ENCODE assay signal across 8 cellular contexts in the genomic region with DNA sequence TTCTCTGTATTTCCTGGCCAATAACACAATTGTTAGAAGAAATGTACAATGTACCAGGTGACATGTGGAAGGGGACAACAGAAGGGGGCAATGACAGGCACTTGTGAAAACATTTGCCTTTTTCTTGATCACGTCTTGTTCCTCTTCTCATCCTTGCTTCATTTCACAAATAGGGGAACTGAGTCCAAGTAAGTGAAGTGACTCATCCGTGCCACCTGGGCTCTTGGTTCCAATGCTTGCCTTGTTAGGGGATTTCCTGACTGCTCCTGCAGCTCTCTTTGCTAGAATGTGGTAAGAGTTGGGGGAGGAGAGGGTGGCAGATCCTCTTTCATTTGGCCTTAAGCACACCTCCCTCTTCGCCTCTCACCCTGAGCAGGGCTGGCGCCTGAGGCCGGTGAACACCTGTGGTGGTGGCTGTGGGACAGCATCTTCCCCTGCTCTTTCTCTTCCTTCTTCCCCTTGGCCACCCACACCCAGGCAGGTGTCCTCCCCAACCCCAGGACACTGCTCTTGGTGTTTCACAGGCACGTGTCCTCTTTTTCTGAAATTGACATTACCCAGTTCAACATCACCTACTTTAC. TPM values are rescaled to one million over a fixed set of nuclear protein-coding genes. Genes with fewer than 3 reads are reported as not detected.
DNase-seq lines count a peak whose midpoint lies in the region; ATAC-seq, FAIRE-seq and TF ChIP-seq lines count a peak whose summit lies in the region.

No MANE protein-coding gene starts in this region.

- peak; percentile 75 for ATAC-seq in GM19438 (IDR thresholded peaks at IDR 0.05; ENCODE audit: low read depth, unreplicated experiment)
- ATAC-seq in HG03469 (IDR thresholded peaks at IDR 0.05; ENCODE audit: unreplicated experiment): peak; percentile 55

- no peaks in the 10 kb centered on the region for H3K36me3 ChIP-seq in kidney epithelial cell (ENCODE audit: control insufficient read depth, insufficient read depth, low read length)

- TF ChIP-seq POLR2A in H54 (IDR thresholded peaks at IDR 0.05; ENCODE audit: low read depth, low read length): no peak

- DNase-seq in CD1c-positive myeloid dendritic cell (ENCODE audit: extremely low spot score) (peak; percentile 89), kidney epithelial cell (ENCODE audit: low read depth) (peak; percentile 85), OCI-M1 (lab: John Stamatoyannopoulos, UW) (no peak), hippocampal formation (lab: John Stamatoyannopoulos, UW) (no peak), H54 (ENCODE audit: insufficient read length, low spot score) (no peak)
- peak; percentile 46 to 49 for DNase-seq in activated CD4-positive, alpha-beta T cell treated with anti-CD3 and anti-CD28 coated beads for 4 hours

- no peak overlapping the region for H3K4me3 ChIP-seq in kidney epithelial cell (ENCODE audit: low read depth, low read length)

- no peaks in the 10 kb centered on the region for H3K27me3 ChIP-seq in kidney epithelial cell (ENCODE audit: control insufficient read depth, insufficient read depth, low read length)

- no peak for FAIRE-seq in H54 (lab: Jason Lieb, UNC)

- TF ChIP-seq CTCF in kidney epithelial cell (IDR thresholded peaks at IDR 0.05; ENCODE audit: insufficient read depth, low read length, poor library complexity, severe bottlenecking): no peak

RNA-seq across cellular contexts. Expression of a gene that starts 2.2 kb away (rescaled TPM):
- total RNA-seq in kidney epithelial cell: 0.42 and 0.82 TPM in 2 replicates

RNA-seq across cellular contexts. Expression of a gene that starts 27.1 kb away (rescaled TPM):
- not detected in 2 replicates for total RNA-seq in kidney epithelial cell

RNA-seq across cellular contexts. Expression of a gene that starts 47.5 kb away (rescaled TPM):
- 0.13 TPM in 1 of 2 replicates, not detected in the other for total RNA-seq in kidney epithelial cell

Comparison
In these comparisons a context has a peak if more than half of its experiments do, and no peak if none do; other contexts are left out.
1. DNase-seq: peak in CD1c-positive myeloid dendritic cell (single experiment), activated CD4-positive, alpha-beta T cell treated with anti-CD3 and anti-CD28 coated beads for 4 hours (2 of 2) and kidney epithelial cell (single experiment); none in OCI-M1 (single experiment), hippocampal formation (0 of 2) and H54 (single experiment).